1 cellular context compared by ENCODE assay signal in genomic region chr3:193592841-193593665, GRCh38.
TF ChIP-seq lines count a peak whose summit lies in the region.

TSS of gene OPA1 (plus strand) at chr3:193593208. CDS start at chr3:193593378, 170 bp downstream.

TF ChIP-seq in HepG2, 621 proteins besides CTCF, POLR2A, EP300 and RAD21 (continued from another document and continues in another):
- no peak for TF ChIP-seq GPBP1L1 (CRISPR knock-in tag; IDR thresholded peaks at IDR 0.05)
- TF ChIP-seq ZNF703 (CRISPR knock-in tag; IDR thresholded peaks at IDR 0.05; ENCODE audit: borderline replicate concordance): no peak
- peak; percentile 66; the same call in 1 of the 2 replicates for TF ChIP-seq HIC2 (CRISPR knock-in tag; IDR thresholded peaks at IDR 0.05; ENCODE audit: low read depth)
- TF ChIP-seq HCFC1 (IDR thresholded peaks at IDR 0.05; ENCODE audit: low read depth, low read length): peak; percentile 83
- TF ChIP-seq BATF2 (CRISPR knock-in tag; IDR thresholded peaks at IDR 0.05): peak; percentile 57; the same call in 1 of the 2 replicates
- peak; percentile 85; the same call in 1 of the 2 replicates for TF ChIP-seq ZNF589 (CRISPR knock-in tag; conservative IDR thresholded peaks at IDR 0.05)
- TF ChIP-seq ZNF160 (CRISPR knock-in tag; IDR thresholded peaks at IDR 0.05): peak; percentile 79
- TF ChIP-seq NKX3-1 (CRISPR knock-in tag; IDR thresholded peaks at IDR 0.05): peak; percentile 88; the same call in 1 of the 2 replicates
- peak; percentile 75 for TF ChIP-seq CEBPG (CRISPR knock-in tag; IDR thresholded peaks at IDR 0.05)
- no peak; the same call in 1 of the 2 replicates for TF ChIP-seq ZNF782 (CRISPR knock-in tag; IDR thresholded peaks at IDR 0.05; ENCODE audit: borderline replicate concordance)
- TF ChIP-seq E2F1 (CRISPR knock-in tag; IDR thresholded peaks at IDR 0.05): peak; percentile 89
- peak; percentile 96 for TF ChIP-seq HOXA3 (CRISPR knock-in tag; IDR thresholded peaks at IDR 0.05)
- TF ChIP-seq ZMYM2 (CRISPR knock-in tag; IDR thresholded peaks at IDR 0.05): no peak
- TF ChIP-seq CEBPZ (IDR thresholded peaks at IDR 0.05; ENCODE audit: low read length): no peak
- TF ChIP-seq PHF20 (CRISPR knock-in tag; IDR thresholded peaks at IDR 0.05): peak; percentile 99
- no peak for TF ChIP-seq ZNF326 (CRISPR knock-in tag; IDR thresholded peaks at IDR 0.05; ENCODE audit: borderline replicate concordance)
- peak; percentile 88; the same call in 1 of the 2 replicates for TF ChIP-seq ZNF704 (CRISPR knock-in tag; IDR thresholded peaks at IDR 0.05; ENCODE audit: borderline replicate concordance)
- TF ChIP-seq ZNF713 (CRISPR knock-in tag; IDR thresholded peaks at IDR 0.05): no peak
- peak; percentile 93 for TF ChIP-seq TFDP2 (CRISPR knock-in tag; IDR thresholded peaks at IDR 0.05)
- no peak for TF ChIP-seq HNRNPK (IDR thresholded peaks at IDR 0.05; ENCODE audit: low read depth, low read length, poor library complexity, severe bottlenecking)
- TF ChIP-seq SMYD3 (CRISPR knock-in tag; IDR thresholded peaks at IDR 0.05): 0 out of 2 replicates have a peak, but pooled peaks have one; percentile 69
- peak; percentile 84 for TF ChIP-seq PATZ1 (CRISPR knock-in tag; IDR thresholded peaks at IDR 0.05)
- no peak for TF ChIP-seq SRSF9 (IDR thresholded peaks at IDR 0.05; ENCODE audit: borderline replicate concordance, insufficient read depth, low read depth, low read length, poor library complexity, severe bottlenecking)
- no peak for TF ChIP-seq ZFAT (CRISPR knock-in tag; conservative IDR thresholded peaks at IDR 0.05)
- peak; percentile 90 for TF ChIP-seq ZNF205 (CRISPR knock-in tag; IDR thresholded peaks at IDR 0.05)
- TF ChIP-seq ZMAT5 (CRISPR knock-in tag; IDR thresholded peaks at IDR 0.05; ENCODE audit: borderline replicate concordance, low read depth): no peak
- TF ChIP-seq ATAD3A (CRISPR knock-in tag; IDR thresholded peaks at IDR 0.05): 0 out of 2 replicates have a peak, but pooled peaks have one; percentile 30
- TF ChIP-seq REST (IDR thresholded peaks at IDR 0.05; ENCODE audit: borderline replicate concordance in 1 of 2, low read depth in 1 of 2, low read length in 2 of 2): peak in 1 of 2 experiments; percentile 84; a peak in 2 of 4 replicates
- peak; percentile 81 for TF ChIP-seq BCL6 (CRISPR knock-in tag; IDR thresholded peaks at IDR 0.05)
- TF ChIP-seq RORA (CRISPR knock-in tag; IDR thresholded peaks at IDR 0.05): no peak
- peak; percentile 68 for TF ChIP-seq FOXP4 (CRISPR knock-in tag; IDR thresholded peaks at IDR 0.05)
- peak; percentile 96 for TF ChIP-seq BORCS8-MEF2B (CRISPR knock-in tag; IDR thresholded peaks at IDR 0.05)
- no peak; the same call in 1 of the 2 replicates for TF ChIP-seq ZNF773 (CRISPR knock-in tag; IDR thresholded peaks at IDR 0.05; ENCODE audit: borderline replicate concordance)
- TF ChIP-seq PTBP1 (IDR thresholded peaks at IDR 0.05; ENCODE audit: low read depth, low read length, poor library complexity, severe bottlenecking): no peak
- TF ChIP-seq ZNF225 (CRISPR knock-in tag; IDR thresholded peaks at IDR 0.05): peak; percentile 55
- no peak for TF ChIP-seq ZBTB7A (CRISPR knock-in tag; IDR thresholded peaks at IDR 0.05)
- no peak; the same call in 1 of the 2 replicates for TF ChIP-seq DDIT3 (CRISPR knock-in tag; IDR thresholded peaks at IDR 0.05)
